1 cellular context compared by ENCODE assay signal in the genomic region with DNA sequence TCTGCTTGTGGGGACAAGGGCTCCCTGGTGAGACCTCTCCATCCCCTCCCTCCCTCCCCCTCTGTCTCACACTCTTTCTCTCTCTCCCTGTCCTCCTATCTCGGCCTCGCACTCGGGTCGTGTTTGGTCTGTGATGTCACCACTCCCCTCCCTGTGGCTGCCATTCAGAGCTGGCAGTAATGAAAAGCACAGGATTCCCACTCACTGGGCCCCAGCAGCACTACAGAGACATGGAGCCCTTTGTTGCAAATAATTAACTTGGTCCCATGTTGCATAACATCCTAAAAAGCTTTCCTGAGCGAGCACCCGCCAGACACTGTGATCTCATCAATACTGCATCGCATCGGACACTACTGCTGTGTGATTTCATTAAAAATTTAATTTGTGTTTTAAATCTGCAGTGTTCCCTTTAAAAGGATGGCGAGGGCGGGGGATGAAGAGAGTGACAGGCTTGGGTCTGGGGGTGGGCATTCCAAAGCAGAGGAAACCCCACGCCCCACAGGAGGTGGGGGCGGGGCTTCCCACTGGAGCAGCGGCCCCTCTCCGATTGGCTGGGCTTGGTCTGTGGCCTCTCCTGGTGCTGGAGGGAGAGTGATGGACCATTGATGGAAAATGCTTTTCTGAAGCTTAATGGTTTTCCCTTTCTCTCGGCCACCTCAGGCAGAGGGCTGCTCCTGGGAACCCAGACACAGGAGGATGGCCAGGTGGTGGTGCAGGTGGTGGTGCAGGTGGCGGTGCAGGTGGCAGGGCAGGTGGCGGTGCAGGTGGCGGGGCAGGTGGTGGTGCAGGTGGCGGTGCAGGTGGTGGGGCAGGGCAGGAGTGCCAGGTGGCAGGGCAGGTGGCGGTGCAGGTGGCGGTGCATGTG.
TF ChIP-seq lines count a peak whose summit lies in the region.

No MANE protein-coding gene starts in this region.

TF ChIP-seq in HCT116, 20 proteins besides CTCF, POLR2A, EP300 and RAD21:
- no peak for TF ChIP-seq CEBPB (IDR thresholded peaks at IDR 0.05; ENCODE audit: low read depth)
- no peak for TF ChIP-seq ELF1 (IDR thresholded peaks at IDR 0.05; ENCODE audit: borderline replicate concordance, low read depth)
- TF ChIP-seq SIN3A (IDR thresholded peaks at IDR 0.05; ENCODE audit: low read depth) = no peak
- TF ChIP-seq FOSL1 (IDR thresholded peaks at IDR 0.05; ENCODE audit: low read depth) = no peak
- no peak for TF ChIP-seq POLR2AphosphoS5 (IDR thresholded peaks at IDR 0.05; ENCODE audit: low read depth, low read length)
- no peak for TF ChIP-seq ZFX (IDR thresholded peaks at IDR 0.05)
- TF ChIP-seq YY1 (IDR thresholded peaks at IDR 0.05; ENCODE audit: extremely low read depth, insufficient replicate concordance, low read depth, low read length) = no peak
- TF ChIP-seq TCF7L2 (IDR thresholded peaks at IDR 0.05; ENCODE audit: borderline replicate concordance, extremely low read depth, insufficient read depth, insufficient read length) = no peak
- no peak for TF ChIP-seq SP1 (IDR thresholded peaks at IDR 0.05; ENCODE audit: low read depth)
- no peak for TF ChIP-seq SRF (IDR thresholded peaks at IDR 0.05; ENCODE audit: low read depth)
- TF ChIP-seq, protein P1, sequence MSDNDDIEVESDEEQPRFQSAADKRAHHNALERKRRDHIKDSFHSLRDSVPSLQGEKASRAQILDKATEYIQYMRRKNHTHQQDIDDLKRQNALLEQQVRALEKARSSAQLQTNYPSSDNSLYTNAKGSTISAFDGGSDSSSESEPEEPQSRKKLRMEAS (IDR thresholded peaks at IDR 0.05) = no peak
- no peak for TF ChIP-seq EGR1 (IDR thresholded peaks at IDR 0.05; ENCODE audit: low read depth)
- TF ChIP-seq, protein P2, sequence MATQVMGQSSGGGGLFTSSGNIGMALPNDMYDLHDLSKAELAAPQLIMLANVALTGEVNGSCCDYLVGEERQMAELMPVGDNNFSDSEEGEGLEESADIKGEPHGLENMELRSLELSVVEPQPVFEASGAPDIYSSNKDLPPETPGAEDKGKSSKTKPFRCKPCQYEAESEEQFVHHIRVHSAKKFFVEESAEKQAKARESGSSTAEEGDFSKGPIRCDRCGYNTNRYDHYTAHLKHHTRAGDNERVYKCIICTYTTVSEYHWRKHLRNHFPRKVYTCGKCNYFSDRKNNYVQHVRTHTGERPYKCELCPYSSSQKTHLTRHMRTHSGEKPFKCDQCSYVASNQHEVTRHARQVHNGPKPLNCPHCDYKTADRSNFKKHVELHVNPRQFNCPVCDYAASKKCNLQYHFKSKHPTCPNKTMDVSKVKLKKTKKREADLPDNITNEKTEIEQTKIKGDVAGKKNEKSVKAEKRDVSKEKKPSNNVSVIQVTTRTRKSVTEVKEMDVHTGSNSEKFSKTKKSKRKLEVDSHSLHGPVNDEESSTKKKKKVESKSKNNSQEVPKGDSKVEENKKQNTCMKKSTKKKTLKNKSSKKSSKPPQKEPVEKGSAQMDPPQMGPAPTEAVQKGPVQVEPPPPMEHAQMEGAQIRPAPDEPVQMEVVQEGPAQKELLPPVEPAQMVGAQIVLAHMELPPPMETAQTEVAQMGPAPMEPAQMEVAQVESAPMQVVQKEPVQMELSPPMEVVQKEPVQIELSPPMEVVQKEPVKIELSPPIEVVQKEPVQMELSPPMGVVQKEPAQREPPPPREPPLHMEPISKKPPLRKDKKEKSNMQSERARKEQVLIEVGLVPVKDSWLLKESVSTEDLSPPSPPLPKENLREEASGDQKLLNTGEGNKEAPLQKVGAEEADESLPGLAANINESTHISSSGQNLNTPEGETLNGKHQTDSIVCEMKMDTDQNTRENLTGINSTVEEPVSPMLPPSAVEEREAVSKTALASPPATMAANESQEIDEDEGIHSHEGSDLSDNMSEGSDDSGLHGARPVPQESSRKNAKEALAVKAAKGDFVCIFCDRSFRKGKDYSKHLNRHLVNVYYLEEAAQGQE (IDR thresholded peaks at IDR 0.05; ENCODE audit: low read depth) = no peak
- TF ChIP-seq, protein P3, sequence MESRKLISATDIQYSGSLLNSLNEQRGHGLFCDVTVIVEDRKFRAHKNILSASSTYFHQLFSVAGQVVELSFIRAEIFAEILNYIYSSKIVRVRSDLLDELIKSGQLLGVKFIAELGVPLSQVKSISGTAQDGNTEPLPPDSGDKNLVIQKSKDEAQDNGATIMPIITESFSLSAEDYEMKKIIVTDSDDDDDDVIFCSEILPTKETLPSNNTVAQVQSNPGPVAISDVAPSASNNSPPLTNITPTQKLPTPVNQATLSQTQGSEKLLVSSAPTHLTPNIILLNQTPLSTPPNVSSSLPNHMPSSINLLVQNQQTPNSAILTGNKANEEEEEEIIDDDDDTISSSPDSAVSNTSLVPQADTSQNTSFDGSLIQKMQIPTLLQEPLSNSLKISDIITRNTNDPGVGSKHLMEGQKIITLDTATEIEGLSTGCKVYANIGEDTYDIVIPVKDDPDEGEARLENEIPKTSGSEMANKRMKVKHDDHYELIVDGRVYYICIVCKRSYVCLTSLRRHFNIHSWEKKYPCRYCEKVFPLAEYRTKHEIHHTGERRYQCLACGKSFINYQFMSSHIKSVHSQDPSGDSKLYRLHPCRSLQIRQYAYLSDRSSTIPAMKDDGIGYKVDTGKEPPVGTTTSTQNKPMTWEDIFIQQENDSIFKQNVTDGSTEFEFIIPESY (IDR thresholded peaks at IDR 0.05; ENCODE audit: extremely low read depth, insufficient replicate concordance, low read length) = no peak
- TF ChIP-seq ZNF274 (IDR thresholded peaks at IDR 0.05; ENCODE audit: low read depth, low read length) = no peak
- TF ChIP-seq, protein P4, sequence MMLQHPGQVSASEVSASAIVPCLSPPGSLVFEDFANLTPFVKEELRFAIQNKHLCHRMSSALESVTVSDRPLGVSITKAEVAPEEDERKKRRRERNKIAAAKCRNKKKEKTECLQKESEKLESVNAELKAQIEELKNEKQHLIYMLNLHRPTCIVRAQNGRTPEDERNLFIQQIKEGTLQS (IDR thresholded peaks at IDR 0.05) = no peak
- TF ChIP-seq EZH2phosphoT487 (IDR thresholded peaks at IDR 0.05; ENCODE audit: borderline replicate concordance) = no peak
- TF ChIP-seq EZH2 (IDR thresholded peaks at IDR 0.05) = no peak
- no peak for TF ChIP-seq CBX3 (IDR thresholded peaks at IDR 0.05; ENCODE audit: low read depth)
- no peak for TF ChIP-seq JUND (IDR thresholded peaks at IDR 0.05)
